Comparison of ENCODE assay signal across 1 cellular context in the genomic region with DNA sequence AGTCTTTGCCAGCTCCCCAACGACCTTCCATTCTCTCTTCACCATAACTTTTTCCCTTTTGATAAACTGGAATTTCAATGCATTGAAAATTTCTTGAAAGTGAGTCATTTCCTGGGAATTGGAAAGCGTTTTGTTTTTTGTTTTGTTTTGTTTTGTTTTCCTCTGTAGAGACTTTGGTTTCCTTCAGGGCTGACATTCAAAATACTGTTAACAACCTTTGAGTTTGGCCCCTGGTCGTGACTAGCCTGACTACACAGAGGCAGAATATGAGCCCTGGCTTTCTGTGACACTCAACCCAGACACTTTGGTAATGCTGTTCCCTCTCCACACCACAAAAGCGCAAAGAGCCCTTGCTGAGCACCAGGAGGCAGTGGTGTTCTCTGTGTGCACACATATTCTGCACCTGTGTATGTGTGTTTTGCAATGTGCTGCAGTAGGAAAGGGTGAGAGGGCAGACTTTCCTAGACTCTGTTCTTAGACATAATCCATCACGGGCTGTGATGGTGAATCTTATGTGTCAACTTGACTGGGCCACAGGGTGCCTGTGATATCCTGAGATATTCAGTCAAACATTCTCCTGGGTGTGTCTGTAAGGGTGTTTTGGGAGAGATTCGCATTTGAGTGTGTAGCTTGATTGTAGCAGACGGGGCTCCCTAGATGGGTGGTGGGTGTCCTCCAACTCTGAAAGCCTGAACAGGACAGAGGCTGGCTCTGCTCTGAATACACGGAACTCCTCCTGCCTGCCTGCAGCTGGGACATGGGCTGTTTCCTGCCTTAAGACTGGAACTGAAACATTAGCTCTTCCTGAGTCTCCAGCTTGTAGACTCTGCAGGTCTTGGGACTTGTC.
TF ChIP-seq lines count a peak whose summit lies in the region.

No MANE protein-coding gene starts in this region.

TF ChIP-seq in K562, 482 proteins besides CTCF, POLR2A, EP300 and RAD21 (continued from another document and continues in another):
- TF ChIP-seq, protein P1, sequence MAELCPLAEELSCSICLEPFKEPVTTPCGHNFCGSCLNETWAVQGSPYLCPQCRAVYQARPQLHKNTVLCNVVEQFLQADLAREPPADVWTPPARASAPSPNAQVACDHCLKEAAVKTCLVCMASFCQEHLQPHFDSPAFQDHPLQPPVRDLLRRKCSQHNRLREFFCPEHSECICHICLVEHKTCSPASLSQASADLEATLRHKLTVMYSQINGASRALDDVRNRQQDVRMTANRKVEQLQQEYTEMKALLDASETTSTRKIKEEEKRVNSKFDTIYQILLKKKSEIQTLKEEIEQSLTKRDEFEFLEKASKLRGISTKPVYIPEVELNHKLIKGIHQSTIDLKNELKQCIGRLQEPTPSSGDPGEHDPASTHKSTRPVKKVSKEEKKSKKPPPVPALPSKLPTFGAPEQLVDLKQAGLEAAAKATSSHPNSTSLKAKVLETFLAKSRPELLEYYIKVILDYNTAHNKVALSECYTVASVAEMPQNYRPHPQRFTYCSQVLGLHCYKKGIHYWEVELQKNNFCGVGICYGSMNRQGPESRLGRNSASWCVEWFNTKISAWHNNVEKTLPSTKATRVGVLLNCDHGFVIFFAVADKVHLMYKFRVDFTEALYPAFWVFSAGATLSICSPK (IDR thresholded peaks at IDR 0.05; ENCODE audit: borderline replicate concordance): no peak
- TF ChIP-seq ARID2 (IDR thresholded peaks at IDR 0.05): peak; percentile 87
- no peak for TF ChIP-seq SIX5 (IDR thresholded peaks at IDR 0.05; ENCODE audit: borderline replicate concordance in 1 of 2, insufficient read depth in 1 of 2, low read depth in 1 of 2, low read length in 2 of 2)
- no peak for TF ChIP-seq HNRNPL (IDR thresholded peaks at IDR 0.05; ENCODE audit: low read depth, low read length)
- TF ChIP-seq, protein P2, sequence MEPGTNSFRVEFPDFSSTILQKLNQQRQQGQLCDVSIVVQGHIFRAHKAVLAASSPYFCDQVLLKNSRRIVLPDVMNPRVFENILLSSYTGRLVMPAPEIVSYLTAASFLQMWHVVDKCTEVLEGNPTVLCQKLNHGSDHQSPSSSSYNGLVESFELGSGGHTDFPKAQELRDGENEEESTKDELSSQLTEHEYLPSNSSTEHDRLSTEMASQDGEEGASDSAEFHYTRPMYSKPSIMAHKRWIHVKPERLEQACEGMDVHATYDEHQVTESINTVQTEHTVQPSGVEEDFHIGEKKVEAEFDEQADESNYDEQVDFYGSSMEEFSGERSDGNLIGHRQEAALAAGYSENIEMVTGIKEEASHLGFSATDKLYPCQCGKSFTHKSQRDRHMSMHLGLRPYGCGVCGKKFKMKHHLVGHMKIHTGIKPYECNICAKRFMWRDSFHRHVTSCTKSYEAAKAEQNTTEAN (CRISPR knock-in tag; IDR thresholded peaks at IDR 0.05): no peak
- no peak for TF ChIP-seq FOXK1 (CRISPR knock-in tag; IDR thresholded peaks at IDR 0.05; ENCODE audit: borderline replicate concordance)
- no peak for TF ChIP-seq ZBTB1 (CRISPR knock-in tag; IDR thresholded peaks at IDR 0.05; ENCODE audit: borderline replicate concordance, low read depth)
- TF ChIP-seq ZNF699 (CRISPR knock-in tag; IDR thresholded peaks at IDR 0.05; ENCODE audit: insufficient replicate concordance): no peak
- TF ChIP-seq PTRF (tag; IDR thresholded peaks at IDR 0.05): no peak
- no peak for TF ChIP-seq CBFB (CRISPR knock-in tag; IDR thresholded peaks at IDR 0.05)
- no peak for TF ChIP-seq FOXA1 (IDR thresholded peaks at IDR 0.05; ENCODE audit: borderline replicate concordance)
- no peak for TF ChIP-seq SRSF1 (IDR thresholded peaks at IDR 0.05; ENCODE audit: low read depth, low read length)
- TF ChIP-seq, protein P3, sequence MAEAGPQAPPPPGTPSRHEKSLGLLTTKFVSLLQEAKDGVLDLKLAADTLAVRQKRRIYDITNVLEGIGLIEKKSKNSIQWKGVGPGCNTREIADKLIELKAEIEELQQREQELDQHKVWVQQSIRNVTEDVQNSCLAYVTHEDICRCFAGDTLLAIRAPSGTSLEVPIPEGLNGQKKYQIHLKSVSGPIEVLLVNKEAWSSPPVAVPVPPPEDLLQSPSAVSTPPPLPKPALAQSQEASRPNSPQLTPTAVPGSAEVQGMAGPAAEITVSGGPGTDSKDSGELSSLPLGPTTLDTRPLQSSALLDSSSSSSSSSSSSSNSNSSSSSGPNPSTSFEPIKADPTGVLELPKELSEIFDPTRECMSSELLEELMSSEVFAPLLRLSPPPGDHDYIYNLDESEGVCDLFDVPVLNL (CRISPR knock-in tag; IDR thresholded peaks at IDR 0.05; ENCODE audit: low read depth): no peak
- no peak for TF ChIP-seq ETV1 (tag; conservative IDR thresholded peaks at IDR 0.05; ENCODE audit: low read depth)
- TF ChIP-seq TCF3 (CRISPR knock-in tag; IDR thresholded peaks at IDR 0.05): peak; percentile 49; the same call in 1 of the 2 replicates
- TF ChIP-seq YY1 (IDR thresholded peaks at IDR 0.05; ENCODE audit: borderline replicate concordance in 1 of 3, control insufficient read depth in 1 of 3, extremely low read depth in 1 of 3, insufficient read depth in 3 of 3, insufficient read length in 1 of 3, insufficient replicate concordance in 2 of 3, low read depth in 1 of 3, low read length in 2 of 3): no peak
- TF ChIP-seq POLR3G (IDR thresholded peaks at IDR 0.05; ENCODE audit: extremely low read depth, insufficient read length, insufficient replicate concordance): no peak
- TF ChIP-seq NR4A1 (CRISPR knock-in tag; IDR thresholded peaks at IDR 0.05): no peak
- TF ChIP-seq NR4A1 (tag; IDR thresholded peaks at IDR 0.05): no peak
- TF ChIP-seq, protein P4, sequence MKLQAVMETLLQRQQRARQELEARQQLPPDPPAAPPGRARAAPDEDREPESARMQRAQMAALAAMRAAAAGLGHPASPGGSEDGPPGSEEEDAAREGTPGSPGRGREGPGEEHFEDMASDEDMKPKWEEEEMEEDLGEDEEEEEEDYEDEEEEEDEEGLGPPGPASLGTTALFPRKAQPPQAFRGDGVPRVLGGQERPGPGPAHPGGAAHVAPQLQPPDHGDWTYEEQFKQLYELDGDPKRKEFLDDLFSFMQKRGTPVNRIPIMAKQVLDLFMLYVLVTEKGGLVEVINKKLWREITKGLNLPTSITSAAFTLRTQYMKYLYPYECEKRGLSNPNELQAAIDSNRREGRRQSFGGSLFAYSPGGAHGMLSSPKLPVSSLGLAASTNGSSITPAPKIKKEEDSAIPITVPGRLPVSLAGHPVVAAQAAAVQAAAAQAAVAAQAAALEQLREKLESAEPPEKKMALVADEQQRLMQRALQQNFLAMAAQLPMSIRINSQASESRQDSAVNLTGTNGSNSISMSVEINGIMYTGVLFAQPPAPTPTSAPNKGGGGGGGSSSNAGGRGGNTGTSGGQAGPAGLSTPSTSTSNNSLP (IDR thresholded peaks at IDR 0.05; ENCODE audit: borderline replicate concordance, low read depth, low read length): no peak
- TF ChIP-seq MECOM (CRISPR knock-in tag; IDR thresholded peaks at IDR 0.05): no peak
- peak; percentile 59 for TF ChIP-seq FOSL1 (tag; conservative IDR thresholded peaks at IDR 0.05)
- no peak for TF ChIP-seq RUNX1 (IDR thresholded peaks at IDR 0.05; ENCODE audit: low read depth)
- TF ChIP-seq SPI1 (IDR thresholded peaks at IDR 0.05; ENCODE audit: borderline replicate concordance, low read depth, low read length): no peak
- TF ChIP-seq SMAD2 (IDR thresholded peaks at IDR 0.05; ENCODE audit: low read depth, low read length): no peak
- TF ChIP-seq PHF21A (IDR thresholded peaks at IDR 0.05; ENCODE audit: borderline replicate concordance, low read depth): no peak
- TF ChIP-seq, protein P5, sequence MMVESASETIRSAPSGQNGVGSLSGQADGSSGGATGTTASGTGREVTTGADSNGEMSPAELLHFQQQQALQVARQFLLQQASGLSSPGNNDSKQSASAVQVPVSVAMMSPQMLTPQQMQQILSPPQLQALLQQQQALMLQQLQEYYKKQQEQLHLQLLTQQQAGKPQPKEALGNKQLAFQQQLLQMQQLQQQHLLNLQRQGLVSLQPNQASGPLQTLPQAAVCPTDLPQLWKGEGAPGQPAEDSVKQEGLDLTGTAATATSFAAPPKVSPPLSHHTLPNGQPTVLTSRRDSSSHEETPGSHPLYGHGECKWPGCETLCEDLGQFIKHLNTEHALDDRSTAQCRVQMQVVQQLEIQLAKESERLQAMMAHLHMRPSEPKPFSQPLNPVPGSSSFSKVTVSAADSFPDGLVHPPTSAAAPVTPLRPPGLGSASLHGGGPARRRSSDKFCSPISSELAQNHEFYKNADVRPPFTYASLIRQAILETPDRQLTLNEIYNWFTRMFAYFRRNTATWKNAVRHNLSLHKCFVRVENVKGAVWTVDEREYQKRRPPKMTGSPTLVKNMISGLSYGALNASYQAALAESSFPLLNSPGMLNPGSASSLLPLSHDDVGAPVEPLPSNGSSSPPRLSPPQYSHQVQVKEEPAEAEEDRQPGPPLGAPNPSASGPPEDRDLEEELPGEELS (CRISPR knock-in tag; IDR thresholded peaks at IDR 0.05; ENCODE audit: borderline replicate concordance): no peak
- TF ChIP-seq RB1 (IDR thresholded peaks at IDR 0.05; ENCODE audit: low read depth): no peak
- TF ChIP-seq, protein P6, sequence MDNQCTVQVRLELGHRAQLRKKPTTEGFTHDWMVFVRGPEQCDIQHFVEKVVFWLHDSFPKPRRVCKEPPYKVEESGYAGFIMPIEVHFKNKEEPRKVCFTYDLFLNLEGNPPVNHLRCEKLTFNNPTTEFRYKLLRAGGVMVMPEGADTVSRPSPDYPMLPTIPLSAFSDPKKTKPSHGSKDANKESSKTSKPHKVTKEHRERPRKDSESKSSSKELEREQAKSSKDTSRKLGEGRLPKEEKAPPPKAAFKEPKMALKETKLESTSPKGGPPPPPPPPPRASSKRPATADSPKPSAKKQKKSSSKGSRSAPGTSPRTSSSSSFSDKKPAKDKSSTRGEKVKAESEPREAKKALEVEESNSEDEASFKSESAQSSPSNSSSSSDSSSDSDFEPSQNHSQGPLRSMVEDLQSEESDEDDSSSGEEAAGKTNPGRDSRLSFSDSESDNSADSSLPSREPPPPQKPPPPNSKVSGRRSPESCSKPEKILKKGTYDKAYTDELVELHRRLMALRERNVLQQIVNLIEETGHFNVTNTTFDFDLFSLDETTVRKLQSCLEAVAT (IDR thresholded peaks at IDR 0.05): peak in 1 of 2 experiments; percentile 62; a peak in 1 of 4 replicates
- no peak for TF ChIP-seq BHLHE40 (IDR thresholded peaks at IDR 0.05; ENCODE audit: low read length)
- TF ChIP-seq GTF2F1 (IDR thresholded peaks at IDR 0.05; ENCODE audit: low read depth, low read length): no peak
- TF ChIP-seq CBX1 (IDR thresholded peaks at IDR 0.05; ENCODE audit: low read depth): no peak
- TF ChIP-seq, protein P7, sequence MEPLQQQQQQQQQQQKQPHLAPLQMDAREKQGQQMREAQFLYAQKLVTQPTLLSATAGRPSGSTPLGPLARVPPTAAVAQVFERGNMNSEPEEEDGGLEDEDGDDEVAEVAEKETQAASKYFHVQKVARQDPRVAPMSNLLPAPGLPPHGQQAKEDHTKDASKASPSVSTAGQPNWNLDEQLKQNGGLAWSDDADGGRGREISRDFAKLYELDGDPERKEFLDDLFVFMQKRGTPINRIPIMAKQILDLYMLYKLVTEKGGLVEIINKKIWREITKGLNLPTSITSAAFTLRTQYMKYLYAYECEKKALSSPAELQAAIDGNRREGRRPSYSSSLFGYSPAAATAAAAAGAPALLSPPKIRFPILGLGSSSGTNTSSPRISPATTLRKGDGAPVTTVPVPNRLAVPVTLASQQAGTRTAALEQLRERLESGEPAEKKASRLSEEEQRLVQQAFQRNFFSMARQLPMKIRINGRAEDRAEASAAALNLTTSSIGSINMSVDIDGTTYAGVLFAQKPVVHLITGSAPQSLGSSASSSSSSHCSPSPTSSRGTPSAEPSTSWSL (CRISPR knock-in tag; IDR thresholded peaks at IDR 0.05; ENCODE audit: borderline replicate concordance): no peak
- no peak for TF ChIP-seq NFIC (IDR thresholded peaks at IDR 0.05)
- TF ChIP-seq, protein P8, sequence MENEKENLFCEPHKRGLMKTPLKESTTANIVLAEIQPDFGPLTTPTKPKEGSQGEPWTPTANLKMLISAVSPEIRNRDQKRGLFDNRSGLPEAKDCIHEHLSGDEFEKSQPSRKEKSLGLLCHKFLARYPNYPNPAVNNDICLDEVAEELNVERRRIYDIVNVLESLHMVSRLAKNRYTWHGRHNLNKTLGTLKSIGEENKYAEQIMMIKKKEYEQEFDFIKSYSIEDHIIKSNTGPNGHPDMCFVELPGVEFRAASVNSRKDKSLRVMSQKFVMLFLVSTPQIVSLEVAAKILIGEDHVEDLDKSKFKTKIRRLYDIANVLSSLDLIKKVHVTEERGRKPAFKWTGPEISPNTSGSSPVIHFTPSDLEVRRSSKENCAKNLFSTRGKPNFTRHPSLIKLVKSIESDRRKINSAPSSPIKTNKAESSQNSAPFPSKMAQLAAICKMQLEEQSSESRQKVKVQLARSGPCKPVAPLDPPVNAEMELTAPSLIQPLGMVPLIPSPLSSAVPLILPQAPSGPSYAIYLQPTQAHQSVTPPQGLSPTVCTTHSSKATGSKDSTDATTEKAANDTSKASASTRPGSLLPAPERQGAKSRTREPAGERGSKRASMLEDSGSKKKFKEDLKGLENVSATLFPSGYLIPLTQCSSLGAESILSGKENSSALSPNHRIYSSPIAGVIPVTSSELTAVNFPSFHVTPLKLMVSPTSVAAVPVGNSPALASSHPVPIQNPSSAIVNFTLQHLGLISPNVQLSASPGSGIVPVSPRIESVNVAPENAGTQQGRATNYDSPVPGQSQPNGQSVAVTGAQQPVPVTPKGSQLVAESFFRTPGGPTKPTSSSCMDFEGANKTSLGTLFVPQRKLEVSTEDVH (IDR thresholded peaks at IDR 0.05; ENCODE audit: low read depth, partially characterized antibody): no peak
- TF ChIP-seq, protein P9, sequence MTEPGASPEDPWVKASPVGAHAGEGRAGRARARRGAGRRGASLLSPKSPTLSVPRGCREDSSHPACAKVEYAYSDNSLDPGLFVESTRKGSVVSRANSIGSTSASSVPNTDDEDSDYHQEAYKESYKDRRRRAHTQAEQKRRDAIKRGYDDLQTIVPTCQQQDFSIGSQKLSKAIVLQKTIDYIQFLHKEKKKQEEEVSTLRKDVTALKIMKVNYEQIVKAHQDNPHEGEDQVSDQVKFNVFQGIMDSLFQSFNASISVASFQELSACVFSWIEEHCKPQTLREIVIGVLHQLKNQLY (CRISPR knock-in tag; conservative IDR thresholded peaks at IDR 0.05): no peak
- TF ChIP-seq, protein P10, sequence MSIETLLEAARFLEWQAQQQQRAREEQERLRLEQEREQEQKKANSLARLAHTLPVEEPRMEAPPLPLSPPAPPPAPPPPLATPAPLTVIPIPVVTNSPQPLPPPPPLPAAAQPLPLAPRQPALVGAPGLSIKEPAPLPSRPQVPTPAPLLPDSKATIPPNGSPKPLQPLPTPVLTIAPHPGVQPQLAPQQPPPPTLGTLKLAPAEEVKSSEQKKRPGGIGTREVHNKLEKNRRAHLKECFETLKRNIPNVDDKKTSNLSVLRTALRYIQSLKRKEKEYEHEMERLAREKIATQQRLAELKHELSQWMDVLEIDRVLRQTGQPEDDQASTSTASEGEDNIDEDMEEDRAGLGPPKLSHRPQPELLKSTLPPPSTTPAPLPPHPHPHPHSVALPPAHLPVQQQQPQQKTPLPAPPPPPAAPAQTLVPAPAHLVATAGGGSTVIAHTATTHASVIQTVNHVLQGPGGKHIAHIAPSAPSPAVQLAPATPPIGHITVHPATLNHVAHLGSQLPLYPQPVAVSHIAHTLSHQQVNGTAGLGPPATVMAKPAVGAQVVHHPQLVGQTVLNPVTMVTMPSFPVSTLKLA (conservative IDR thresholded peaks at IDR 0.05): no peak
- TF ChIP-seq KAT2B (IDR thresholded peaks at IDR 0.05; ENCODE audit: low read depth, low read length): no peak
- no peak for TF ChIP-seq RHOXF2B (CRISPR knock-in tag; conservative IDR thresholded peaks at IDR 0.05)
